Comparison of ENCODE assay signal across 20 cellular contexts in genomic region chr4:165865995-165866650, GRCh38. TPM values are rescaled to one million over a fixed set of nuclear protein-coding genes. Genes with fewer than 3 reads are reported as not detected.
DNase-seq lines count a peak whose midpoint lies in the region; ATAC-seq, FAIRE-seq and TF ChIP-seq lines count a peak whose summit lies in the region.
"Had no signal": no experiment of that assay in that cellular context is flagged by ENCODE, and none has a peak within 500 bp of the region (broad histone marks: within the 10 kb centered on the region; RNA-seq: fewer than 3 reads in every experiment).

No MANE protein-coding gene starts in this region.

- no peak for TF ChIP-seq RAD21 in HepG2 (CRISPR knock-in tag; IDR thresholded peaks at IDR 0.05)

- TF ChIP-seq CTCF in Loucy (conservative IDR thresholded peaks at IDR 0.05; ENCODE audit: low read length) (no peak), neural progenitor cell (IDR thresholded peaks at IDR 0.05) (no peak), HepG2 (CRISPR knock-in tag; IDR thresholded peaks at IDR 0.05) (no peak)

- H3K27me3 Mint-ChIP-seq in neural progenitor cell (ENCODE audit: insufficient read depth, low read depth) = peaks cover 2% of the 10 kb centered on the region

- H3K9me3 ChIP-seq in Loucy (ENCODE audit: insufficient read depth, low read depth, low read length) (no peaks in the 10 kb centered on the region), neural progenitor cell (ENCODE audit: low read depth) (no peaks in the 10 kb centered on the region), HepG2 (ENCODE audit: low read length) (no peaks in the 10 kb centered on the region)

- POLR2A ChIA-PET in HEK293T (lab: Yijun Ruan, JAX) = no interaction called here
- POLR2A ChIA-PET in HepG2 (lab: Yijun Ruan, JAX) = no interaction called here

- TF ChIP-seq EP300 in HepG2 (IDR thresholded peaks at IDR 0.05; ENCODE audit: low read depth in 2 of 2, low read length in 2 of 2) (no peak), HepG2 (CRISPR knock-in tag; IDR thresholded peaks at IDR 0.05; ENCODE audit: borderline replicate concordance) (no peak)

- H3K79me2 ChIP-seq in Loucy (ENCODE audit: insufficient read depth, low read length) (no peaks in the 10 kb centered on the region), neural progenitor cell (ENCODE audit: low read depth) (no peaks in the 10 kb centered on the region), HepG2 (ENCODE audit: insufficient read depth, low read length) (no peaks in the 10 kb centered on the region)

- H3K27ac ChIP-seq in neural progenitor cell (no peak overlapping the region), HepG2 (ENCODE audit: extremely low read length, insufficient read depth, low read length) (no peak overlapping the region)

- H3K9ac ChIP-seq in Loucy (ENCODE audit: low read depth, low read length, poor library complexity, severe bottlenecking) (no peak overlapping the region), neural progenitor cell (no peak overlapping the region), HepG2 (ENCODE audit: insufficient read depth, low read depth, low read length) (no peak overlapping the region)

- TF ChIP-seq POLR2A in HepG2 (IDR thresholded peaks at IDR 0.05; ENCODE audit: insufficient read depth in 1 of 2, low read depth in 2 of 2, low read length in 2 of 2) = no peak

- H3K4me1 ChIP-seq in Loucy (ENCODE audit: insufficient read depth, low read length, poor library complexity, severe bottlenecking) (peaks cover 4% of the 10 kb centered on the region), neural progenitor cell (no peaks in the 10 kb centered on the region), HepG2 (ENCODE audit: insufficient read depth, low read length) (no peaks in the 10 kb centered on the region)

- no peaks in the 10 kb centered on the region for H3K4me1 Mint-ChIP-seq in neural progenitor cell
- H3K4me1 Mint-ChIP-seq: CD4-positive, alpha-beta memory T cell had no signal

- H3K36me3 ChIP-seq in Loucy (ENCODE audit: insufficient read depth, low read length) (no peaks in the 10 kb centered on the region), neural progenitor cell (no peaks in the 10 kb centered on the region), HepG2 (replicated peaks in 1 of 2; ENCODE audit: control insufficient read depth in 1 of 2, insufficient read depth in 2 of 2, low read length in 2 of 2) (no peaks in the 10 kb centered on the region)

- no peak overlapping the region for H3K4me3 Mint-ChIP-seq in neural progenitor cell
- H3K4me3 Mint-ChIP-seq: CD4-positive, alpha-beta memory T cell; GM23338; H9; HFFc6 had no signal

- H3F3A ChIP-seq in Loucy (ENCODE audit: low read depth) (no peaks in the 10 kb centered on the region), neural progenitor cell (ENCODE audit: low read depth) (no peaks in the 10 kb centered on the region)

- DNase-seq in HEK293T (ENCODE audit: extremely low spot score) (no peak), NCI-H69 (lab: John Stamatoyannopoulos, UW) (peak; percentile 18), neural progenitor cell (ENCODE audit: low spot score) (no peak), activated gamma-delta T cell (lab: John Stamatoyannopoulos, UW) (no peak), GM03348 (ENCODE audit: low spot score) (no peak), HepG2 (ENCODE audit: low spot score) (no peak)
- DNase-seq: C1 segment of cervical spinal cord; Calu3; CD4-positive, alpha-beta memory T cell; COR-L47; DMS153; DND-41; H9; HFFc6 had no signal

- no peaks in the 10 kb centered on the region for H3K27me3 ChIP-seq in Loucy (ENCODE audit: insufficient read depth, low read length, poor library complexity, severe bottlenecking)
- peaks cover 24% of the 10 kb centered on the region for H3K27me3 ChIP-seq in neural progenitor cell
- no peaks in the 10 kb centered on the region for H3K27me3 ChIP-seq in HepG2 (ENCODE audit: control insufficient read depth in 1 of 2, insufficient read depth in 2 of 2, low read length in 2 of 2)

- intact Hi-C loops in HepG2 (cut with micrococcal nuclease; ENCODE audit: unreplicated experiment) = no loop called here

- no TSS peak for BruUV-seq in HepG2 (replicated peaks; lab: Mats Ljungman, UMichigan)

- no peaks in the 10 kb centered on the region for H4K20me1 ChIP-seq in Loucy (ENCODE audit: insufficient read depth, low read length, poor library complexity, severe bottlenecking)
- no peaks in the 10 kb centered on the region for H4K20me1 ChIP-seq in neural progenitor cell (ENCODE audit: low read depth)
- no peaks in the 10 kb centered on the region for H4K20me1 ChIP-seq in HepG2 (ENCODE audit: insufficient read depth, low read length)

- H3K9me2 ChIP-seq in Loucy (replicated peaks; ENCODE audit: low read depth, low read length) = no peaks in the 10 kb centered on the region

- ATAC-seq in HG03175 (IDR thresholded peaks at IDR 0.05; ENCODE audit: unreplicated experiment) (no peak), HepG2 (no peak)
- ATAC-seq: GM23338, HCT116 had no signal

- H3K36me3 Mint-ChIP-seq in neural progenitor cell = no peaks in the 10 kb centered on the region
- H3K36me3 Mint-ChIP-seq: CD4-positive, alpha-beta memory T cell had no signal

- no peak for FAIRE-seq in HepG2 (lab: Jason Lieb, UNC)
- FAIRE-seq: GM12891, GM18507 had no signal

- H3K4me2 ChIP-seq in Loucy (ENCODE audit: low read depth, low read length, poor library complexity, severe bottlenecking) (no peak overlapping the region), neural progenitor cell (no peak overlapping the region), HepG2 (ENCODE audit: low read depth, low read length) (no peak overlapping the region)
- H3K4me2 ChIP-seq: GM23338 had no signal

- 22% methylated on average over 7 of the region's 7 CpGs for WGBS in HepG2 (ENCODE audit: low lambda C conversion rate)

- no peak overlapping the region for H3K4me3 ChIP-seq in Loucy (ENCODE audit: low read length, poor library complexity, severe bottlenecking)
- H3K4me3 ChIP-seq in neural progenitor cell = no peak overlapping the region
- H3K4me3 ChIP-seq in HepG2 (replicated peaks in 1 of 3; ENCODE audit: insufficient read depth in 1 of 3, low read depth in 2 of 3, low read length in 3 of 3) = no peak overlapping the region
- H3K4me3 ChIP-seq: GM23338 had no signal

- no peak overlapping the region for H3K27ac Mint-ChIP-seq in neural progenitor cell
- H3K27ac Mint-ChIP-seq: CD4-positive, alpha-beta memory T cell; GM23338; H9; HFFc6 had no signal

- H2AFZ ChIP-seq in Loucy (ENCODE audit: low read length) (peak overlapping the region; percentile 21; the same call in 1 of the 2 replicates), neural progenitor cell (replicated peaks) (peak overlapping the region; percentile 51), HepG2 (ENCODE audit: low read length) (no peak overlapping the region)
- H2AFZ ChIP-seq: GM23338 had no signal

- H3K9me3 Mint-ChIP-seq in neural progenitor cell = no peaks in the 10 kb centered on the region
- H3K9me3 Mint-ChIP-seq: CD4-positive, alpha-beta memory T cell; GM23338; H9; HFFc6 had no signal

- CTCF ChIA-PET in HEK293T (lab: Yijun Ruan, JAX) = no interaction called here
- CTCF ChIA-PET in HepG2 (lab: Yijun Ruan, JAX; ENCODE audit: low intra/inter-chr PET ratio, low total read pairs) = no interaction called here

- in situ Hi-C loops in HepG2 (cut with HindIII; ENCODE audit: extremely low pct_ligation_motif_present, low pct_unique_long_range_greater_than_20kb) = loop anchor here (10.0 kb wide), 1 partner anchor 229 kb away; no protein-coding TSS in a partner anchor

TF ChIP-seq in HEK293T, 16 proteins besides CTCF, POLR2A, EP300 and RAD21:
- TF ChIP-seq SP1 (IDR thresholded peaks at IDR 0.05) = no peak
- TF ChIP-seq ELF4 (IDR thresholded peaks at IDR 0.05) = no peak
- 0 out of 2 replicates have a peak, but pooled peaks have one; percentile 13 for TF ChIP-seq ZNF384 (IDR thresholded peaks at IDR 0.05)
TF ChIP-seq in HEK293T: peak in this region for 1.

TF ChIP-seq in HepG2, 621 proteins besides CTCF, POLR2A, EP300 and RAD21 (continues in another document):
- TF ChIP-seq PITX1 (CRISPR knock-in tag; IDR thresholded peaks at IDR 0.05) (no peak), ZNF724P (CRISPR knock-in tag; IDR thresholded peaks at IDR 0.05; ENCODE audit: borderline replicate concordance) (no peak), ZNF768 (CRISPR knock-in tag; IDR thresholded peaks at IDR 0.05) (no peak), ZNF597 (CRISPR knock-in tag; IDR thresholded peaks at IDR 0.05) (no peak), ZNF570 (CRISPR knock-in tag; IDR thresholded peaks at IDR 0.05; ENCODE audit: borderline replicate concordance) (no peak), ZFP36L1 (CRISPR knock-in tag; IDR thresholded peaks at IDR 0.05) (no peak)

RNA-seq across cellular contexts. Expression of gene TLL1, which starts 6.9 kb away (rescaled TPM):
- total RNA-seq in neural progenitor cell (ENCODE audit: low replicate concordance) = 0.22 TPM in 1 of 2 replicates, not detected in the other
- not detected in 2 replicates for total RNA-seq in HepG2 (2016; rRNA removed; fragmentation: Illumina TruSeq; extraction: Trizol)
- total RNA-seq in HepG2 (2016; cell fraction: cytosol; rRNA removed; fragmentation: Illumina TruSeq; extraction: Trizol; ENCODE audit: low read depth) = not detected in 2 replicates
- not detected in 2 replicates for total RNA-seq in HepG2 (2016; cell fraction: insoluble cytoplasmic fraction; rRNA removed; fragmentation: Illumina TruSeq; extraction: Trizol)
- total RNA-seq in HepG2 (2016; cell fraction: membrane; rRNA removed; fragmentation: Illumina TruSeq; extraction: Trizol) = not detected in 2 replicates
- total RNA-seq in HepG2 (2016; cell fraction: nucleus; rRNA removed; fragmentation: Illumina TruSeq; extraction: Trizol) = not detected in 2 replicates
- not detected in 2 replicates for polyA plus RNA-seq in HepG2 (2011; rRNA removed)
- polyA plus RNA-seq in HepG2 (2011; cell fraction: cytosol; rRNA removed) = not detected in 2 replicates
- polyA plus RNA-seq in HepG2 (2011; cell fraction: nucleus; rRNA removed) = not detected in 2 replicates
- polyA plus RNA-seq in HepG2 (2012) = not detected in 2 replicates
- not detected in 2 replicates for polyA plus RNA-seq in HepG2 (2016; cell fraction: cytosol; fragmentation: Illumina TruSeq; extraction: Trizol; ENCODE audit: low read depth)
- not detected in 2 replicates for polyA plus RNA-seq in HepG2 (2016; cell fraction: insoluble cytoplasmic fraction; fragmentation: Illumina TruSeq; extraction: Trizol; ENCODE audit: low read depth)
- not detected in 2 replicates for polyA plus RNA-seq in HepG2 (2016; cell fraction: membrane; fragmentation: Illumina TruSeq; extraction: Trizol; ENCODE audit: low read depth)
- not detected in 2 replicates for polyA plus RNA-seq in HepG2 (2016; cell fraction: nucleus; fragmentation: Illumina TruSeq; extraction: Trizol; ENCODE audit: insufficient read depth, low read depth)
- polyA minus RNA-seq in HepG2 (2011; rRNA and poly(A)+ RNA removed; ENCODE audit: low replicate concordance) = 0.02 TPM in 1 of 2 replicates, not detected in the other
- not detected in 2 replicates for polyA minus RNA-seq in HepG2 (2011; cell fraction: cytosol; rRNA and poly(A)+ RNA removed)
- polyA minus RNA-seq in HepG2 (2011; cell fraction: nucleus; rRNA and poly(A)+ RNA removed) = not detected in 2 replicates
- total RNA-seq: Calu3; CD4-positive, alpha-beta memory T cell; H9 had no signal
- polyA plus RNA-seq: CD4-positive, alpha-beta memory T cell had no signal
